36 cellular contexts compared by ENCODE assay signal in the genomic region with DNA sequence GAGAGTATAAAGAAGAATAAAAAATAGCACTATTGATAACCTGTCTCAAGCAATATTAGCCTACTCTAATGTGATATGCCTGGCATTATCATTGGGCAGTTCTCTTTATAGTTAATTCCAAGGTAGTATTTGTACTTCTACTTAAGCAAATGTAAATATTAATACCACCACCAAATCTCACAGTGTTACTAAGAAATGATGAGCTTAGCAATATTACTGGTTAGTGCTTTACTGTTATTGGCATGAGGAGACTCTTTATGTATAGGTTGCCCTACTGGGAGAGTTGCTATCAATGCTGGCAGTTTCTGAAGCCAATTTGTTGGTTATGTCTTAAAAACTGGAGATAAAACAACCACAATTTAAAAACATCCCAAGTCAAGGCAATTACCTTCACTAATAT.
"Had no signal": no experiment of that assay in that cellular context is flagged by ENCODE, and none has a peak within 500 bp of the region (broad histone marks: within the 10 kb centered on the region; RNA-seq: fewer than 3 reads in every experiment).

No MANE protein-coding gene starts in this region.

- H3K4me1 Mint-ChIP-seq: activated B cell treated with CpG ODN at 0.5 μM for 24 hours; activated CD4-positive, alpha-beta T cell treated with anti-CD3 and anti-CD28 coated beads, Interleukin-2, amount 10 ng/mL, durations not matched to agents 24 days and 14 days; activated naive CD8-positive, alpha-beta T cell treated with anti-CD3 and anti-CD28 coated beads for 36 hours; activated T-helper 17 cell treated with anti-CD3 and anti-CD28 coated beads, Interleukin-2, amount 50 U/mL, for 72 hours had no signal

- H3K4me1 ChIP-seq: adrenal gland, body of pancreas, breast epithelium had no signal

- H3K27me3 ChIP-seq: adrenal gland, body of pancreas, brain microvascular endothelial cell, breast epithelium had no signal

- H3K4me3 ChIP-seq: adrenal gland, body of pancreas, breast epithelium had no signal

- H3K36me3 Mint-ChIP-seq: activated CD4-positive, alpha-beta memory T cell treated with anti-CD3 and anti-CD28 coated beads for 36 hours; activated naive CD4-positive, alpha-beta T cell treated with anti-CD3 and anti-CD28 coated beads, Interleukin-2, amount 50 U/mL, for 72 hours; activated naive CD8-positive, alpha-beta T cell treated with anti-CD3 and anti-CD28 coated beads for 36 hours had no signal

- FAIRE-seq: astrocyte, TTC549 had no signal

- H3K27ac Mint-ChIP-seq: activated B cell treated with CpG ODN at 0.5 μM for 24 hours; activated CD4-positive, alpha-beta memory T cell treated with anti-CD3 and anti-CD28 coated beads for 36 hours; activated CD4-positive, alpha-beta T cell treated with anti-CD3 and anti-CD28 coated beads, Interleukin-2, amount 10 ng/mL, durations not matched to agents 24 days and 14 days; activated CD8-positive, alpha-beta T cell treated with anti-CD3 and anti-CD28 coated beads for 36 hours; activated naive CD4-positive, alpha-beta T cell treated with anti-CD3 and anti-CD28 coated beads for 36 hours; activated naive CD4-positive, alpha-beta T cell treated with anti-CD3 and anti-CD28 coated beads, Interleukin-2, amount 50 U/mL, for 72 hours; activated naive CD8-positive, alpha-beta T cell treated with anti-CD3 and anti-CD28 coated beads for 36 hours; activated T-cell treated with anti-CD3 and anti-CD28 coated beads, Interleukin-2, amount 50 U/mL, for 72 hours; activated T-helper 1 cell treated with anti-CD3 and anti-CD28 coated beads, Interleukin-12 subunit alpha, Interleukin-12 subunit beta, Interleukin-2, Interleukin-4 antibody, amounts not matched to agents 30 ng/mL and 10 ng/mL and 1 ng/mL, durations not matched to agents 14 hours and 24 hours and 36 hours; activated T-helper 17 cell treated with anti-CD3 and anti-CD28 coated beads, Interleukin-2, amount 50 U/mL, for 72 hours; T-helper 1 cell treated with Interleukin-12 subunit alpha and Interleukin-12 subunit beta and Interleukin-4 antibody, amounts not matched to agents 30 μg/mL and 1 μg/mL, for 36 hours; T-helper 2 cell treated with Interferon-gamma antibody and Interleukin-4, amounts not matched to agents 5 μg/mL and 100 μg/mL, for 36 hours had no signal

- H3K9me3 ChIP-seq: adrenal gland, body of pancreas, breast epithelium had no signal

- DNase-seq: activated B cell treated with CpG ODN at 0.5 μM for 24 hours; activated CD4-positive, alpha-beta memory T cell treated with anti-CD3 and anti-CD28 coated beads for 36 hours; activated CD4-positive, alpha-beta T cell treated with anti-CD3 and anti-CD28 coated beads for 4 hours; activated CD4-positive, alpha-beta T cell treated with anti-CD3 and anti-CD28 coated beads, Interleukin-2, amount 10 ng/mL, durations not matched to agents 24 days and 14 days; activated CD4-positive, alpha-beta T cell treated with anti-CD3 and anti-CD28 coated beads, Interleukin-2, amount 50 U/mL, for 1 hour; activated CD4-positive, alpha-beta T cell treated with anti-CD3 and anti-CD28 coated beads, Interleukin-2, amount 50 U/mL, for 4 hours; activated CD4-positive, CD25-positive, alpha-beta regulatory T cell treated with anti-CD3 and anti-CD28 coated beads, Interleukin-2, amount 50 U/mL, for 72 hours; activated CD8-positive, alpha-beta memory T cell treated with anti-CD3 and anti-CD28 coated beads, Interleukin-2, amount 50 U/mL, for 4 hours; activated CD8-positive, alpha-beta T cell treated with anti-CD3 and anti-CD28 coated beads for 36 hours; activated effector memory CD4-positive, alpha-beta T cell treated with anti-CD3 and anti-CD28 coated beads, Interleukin-2, amount 50 U/mL, for 16 hours; activated gamma-delta T cell treated with Interleukin-2 at 50 U/mL for 16 hours; activated naive CD4-positive, alpha-beta T cell; activated naive CD4-positive, alpha-beta T cell treated with anti-CD3 and anti-CD28 coated beads for 36 hours; activated naive CD4-positive, alpha-beta T cell treated with anti-CD3 and anti-CD28 coated beads, Interleukin-2, amount 50 U/mL, for 16 hours; activated naive CD8-positive, alpha-beta T cell treated with anti-CD3 and anti-CD28 coated beads for 36 hours; activated T-cell treated with anti-CD3 and anti-CD28 coated beads for 4 hours; activated T-cell treated with anti-CD3 and anti-CD28 coated beads, Interleukin-2, amount 50 U/mL, for 1 hour; activated T-cell treated with anti-CD3 and anti-CD28 coated beads, Interleukin-2, amount 50 U/mL, for 4 hours; activated T-cell treated with anti-CD3 and anti-CD28 coated beads, Interleukin-2, amount 50 U/mL, for 72 hours; adrenal gland; amniotic stem cell; aorta; body of pancreas; brain microvascular endothelial cell; central memory CD4-positive, alpha-beta T cell; T-helper 2 cell; T-helper 9 cell had no signal

- H3K4me3 Mint-ChIP-seq: activated B cell treated with CpG ODN at 0.5 μM for 24 hours; activated CD4-positive, alpha-beta memory T cell treated with anti-CD3 and anti-CD28 coated beads for 36 hours; activated CD4-positive, alpha-beta T cell treated with anti-CD3 and anti-CD28 coated beads, Interleukin-2, amount 10 ng/mL, durations not matched to agents 24 days and 14 days; activated CD8-positive, alpha-beta T cell treated with anti-CD3 and anti-CD28 coated beads for 36 hours; activated naive CD4-positive, alpha-beta T cell treated with anti-CD3 and anti-CD28 coated beads for 36 hours; activated naive CD8-positive, alpha-beta T cell treated with anti-CD3 and anti-CD28 coated beads for 36 hours; activated T-cell treated with anti-CD3 and anti-CD28 coated beads, Interleukin-2, amount 50 U/mL, for 4 hours; activated T-cell treated with anti-CD3 and anti-CD28 coated beads, Interleukin-2, amount 50 U/mL, for 72 hours; activated T-helper 1 cell treated with anti-CD3 and anti-CD28 coated beads, Interleukin-12 subunit alpha, Interleukin-12 subunit beta, Interleukin-2, Interleukin-4 antibody, amounts not matched to agents 30 ng/mL and 10 ng/mL and 1 ng/mL, durations not matched to agents 14 hours and 24 hours and 36 hours; activated T-helper 17 cell treated with anti-CD3 and anti-CD28 coated beads, Interleukin-2, amount 50 U/mL, for 72 hours; T-helper 1 cell treated with Interleukin-12 subunit alpha and Interleukin-12 subunit beta and Interleukin-4 antibody, amounts not matched to agents 30 μg/mL and 1 μg/mL, for 36 hours; T-helper 2 cell treated with Interferon-gamma antibody and Interleukin-4, amounts not matched to agents 5 μg/mL and 100 μg/mL, for 36 hours had no signal

- H3K27me3 Mint-ChIP-seq: activated B cell treated with CpG ODN at 0.5 μM for 24 hours had no signal

- ATAC-seq: activated CD8-positive, alpha-beta T cell treated with anti-CD3 and anti-CD28 coated beads for 36 hours; activated naive CD4-positive, alpha-beta T cell treated with anti-CD3 and anti-CD28 coated beads, Interleukin-2, amount 50 U/mL, for 72 hours; activated T-cell treated with anti-CD3 and anti-CD28 coated beads, Interleukin-2, amount 50 U/mL, for 4 hours; activated T-cell treated with anti-CD3 and anti-CD28 coated beads, Interleukin-2, amount 50 U/mL, for 72 hours; activated T-helper 17 cell treated with anti-CD3 and anti-CD28 coated beads, Interleukin-2, amount 50 U/mL, for 72 hours; body of pancreas had no signal

- H3K27ac ChIP-seq: adrenal gland, body of pancreas, brain microvascular endothelial cell, breast epithelium, VCaP had no signal

- H3K9me3 Mint-ChIP-seq: activated B cell treated with CpG ODN at 0.5 μM for 24 hours; activated CD4-positive, alpha-beta memory T cell treated with anti-CD3 and anti-CD28 coated beads for 36 hours; activated CD4-positive, alpha-beta T cell treated with anti-CD3 and anti-CD28 coated beads, Interleukin-2, amount 10 ng/mL, durations not matched to agents 24 days and 14 days; activated CD8-positive, alpha-beta T cell treated with anti-CD3 and anti-CD28 coated beads for 36 hours; activated naive CD4-positive, alpha-beta T cell treated with anti-CD3 and anti-CD28 coated beads for 36 hours; activated naive CD4-positive, alpha-beta T cell treated with anti-CD3 and anti-CD28 coated beads, Interleukin-2, amount 50 U/mL, for 72 hours; activated naive CD8-positive, alpha-beta T cell treated with anti-CD3 and anti-CD28 coated beads for 36 hours; activated T-cell treated with anti-CD3 and anti-CD28 coated beads, Interleukin-2, amount 50 U/mL, for 4 hours; activated T-cell treated with anti-CD3 and anti-CD28 coated beads, Interleukin-2, amount 50 U/mL, for 72 hours; activated T-helper 1 cell treated with anti-CD3 and anti-CD28 coated beads, Interleukin-12 subunit alpha, Interleukin-12 subunit beta, Interleukin-2, Interleukin-4 antibody, amounts not matched to agents 30 ng/mL and 10 ng/mL and 1 ng/mL, durations not matched to agents 14 hours and 24 hours and 36 hours; activated T-helper 17 cell treated with anti-CD3 and anti-CD28 coated beads, Interleukin-2, amount 50 U/mL, for 72 hours; T-helper 1 cell treated with Interleukin-12 subunit alpha and Interleukin-12 subunit beta and Interleukin-4 antibody, amounts not matched to agents 30 μg/mL and 1 μg/mL, for 36 hours; T-helper 2 cell treated with Interferon-gamma antibody and Interleukin-4, amounts not matched to agents 5 μg/mL and 100 μg/mL, for 36 hours had no signal
